In genomic region chr2:232457121-232458011, GRCh38 we compare ENCODE assay signal across 17 cellular contexts. TPM values are rescaled to one million over a fixed set of nuclear protein-coding genes. Genes with fewer than 3 reads are reported as not detected.
DNase-seq lines count a peak whose midpoint lies in the region; ATAC-seq and TF ChIP-seq lines count a peak whose summit lies in the region.
"Had no signal": no experiment of that assay in that cellular context is flagged by ENCODE, and none has a peak within 500 bp of the region (broad histone marks: within the 10 kb centered on the region; RNA-seq: fewer than 3 reads in every experiment).

No MANE protein-coding gene starts in this region.

- no peak overlapping the region for H3K4me3 ChIP-seq in H7 (ENCODE audit: insufficient read depth, low read depth, low read length)
- no peak overlapping the region for H3K4me3 ChIP-seq in osteoblast (ENCODE audit: insufficient read depth, low read length)
- no peak overlapping the region for H3K4me3 ChIP-seq in right lobe of liver

- WGBS in right lobe of liver (ENCODE audit: insufficient coverage, low coverage, low lambda C conversion rate, missing lambda C conversion rate): 60% methylated on average over 1 of the region's 21 CpGs

- H3K79me2 ChIP-seq in osteoblast (ENCODE audit: insufficient read depth, low read length): no peaks in the 10 kb centered on the region

- no peak for TF ChIP-seq POLR2A in right lobe of liver (IDR thresholded peaks at IDR 0.05)

- no peaks in the 10 kb centered on the region for H3K9me3 ChIP-seq in osteoblast (ENCODE audit: low read depth, low read length)
- H3K9me3 ChIP-seq in right lobe of liver: no peaks in the 10 kb centered on the region

- no peaks in the 10 kb centered on the region for H3K4me1 ChIP-seq in osteoblast (ENCODE audit: insufficient read depth, low read length)
- H3K4me1 ChIP-seq in right lobe of liver: no peaks in the 10 kb centered on the region

- intact Hi-C loops in right lobe of liver (cut with DNase I): loop anchor here in 1 of 2 donors (10.0 kb wide), 1 partner anchor 57 kb away; no protein-coding TSS in a partner anchor

- DNase-seq in activated CD8-positive, alpha-beta memory T cell treated with anti-CD3 and anti-CD28 coated beads, Interleukin-2, amount 50 U/mL, for 48 hours: peak; percentile 34
- no peak for DNase-seq in activated CD8-positive, alpha-beta memory T cell treated with anti-CD3 and anti-CD28 coated beads, Interleukin-2, amount 50 U/mL, for 4 hours
- DNase-seq in H7 (peak; percentile 39), ecto neural progenitor cell (ENCODE audit: low spot score) (peak; percentile 38), osteoblast (ENCODE audit: insufficient read length, low spot score, missing footprints) (peak; percentile 71), right lobe of liver (no peak), NCI-H748 treated with DMSO at 0.1 percent for 48 hours (lab: John Stamatoyannopoulos, UW) (no peak)
- DNase-seq: CD4-positive, alpha-beta memory T cell; DND-41; KBM-7; MV-4-11; NCI-H1417; NCI-H187 treated with DMSO at 0.1 percent for 48 hours; OCI-M1 had no signal

- no peak overlapping the region for H3K27ac ChIP-seq in osteoblast (ENCODE audit: low read depth, low read length)
- H3K27ac ChIP-seq in right lobe of liver: no peak overlapping the region
- H3K27ac ChIP-seq: 22Rv1 had no signal

- TF ChIP-seq CTCF in osteoblast (IDR thresholded peaks at IDR 0.05; ENCODE audit: extremely low read depth, low read depth, low read length) (no peak), right lobe of liver (IDR thresholded peaks at IDR 0.05) (no peak)

- no peak overlapping the region for H2AFZ ChIP-seq in osteoblast (ENCODE audit: low read length)

- H4K20me1 ChIP-seq in osteoblast (ENCODE audit: insufficient read depth, low read length): no peaks in the 10 kb centered on the region

- H3K4me2 ChIP-seq in osteoblast (ENCODE audit: insufficient read depth, low read length): no peak overlapping the region

- ATAC-seq in GM21447 (IDR thresholded peaks at IDR 0.05; ENCODE audit: unreplicated experiment) (no peak), right lobe of liver (no peak)
- ATAC-seq: HCT116 had no signal

- no peaks in the 10 kb centered on the region for H3K36me3 ChIP-seq in H7 (replicated peaks; ENCODE audit: control insufficient read depth, insufficient read depth, low read length)
- H3K36me3 ChIP-seq in osteoblast (ENCODE audit: insufficient read depth, low read length): no peaks in the 10 kb centered on the region
- no peaks in the 10 kb centered on the region for H3K36me3 ChIP-seq in right lobe of liver

- H3K27me3 ChIP-seq in H7 (ENCODE audit: control insufficient read depth, insufficient read depth, low read length): no peaks in the 10 kb centered on the region
- H3K27me3 ChIP-seq in osteoblast (ENCODE audit: insufficient read depth, low read length): peaks cover 15% of the 10 kb centered on the region
- H3K27me3 ChIP-seq in right lobe of liver: no peaks in the 10 kb centered on the region

RNA-seq across cellular contexts. Expression of gene ALPI, which starts 1.4 kb away (rescaled TPM):
- total RNA-seq in H7 (2014; rRNA removed; shearing (Covaris generic)): 0.10 TPM in 1 of 2 replicates, not detected in the other
- total RNA-seq in osteoblast (not detected in 2 replicates), right lobe of liver (under 1 TPM in 2 of 6 experiments, not detected in 4; 0.19 to 0.25 TPM)
- total RNA-seq: CD4-positive, alpha-beta memory T cell had no signal

RNA-seq across cellular contexts. Expression of gene ECEL1, which starts 30.3 kb away (rescaled TPM):
- total RNA-seq in H7 (2014; rRNA removed; shearing (Covaris generic)): 12.5 and 17.2 TPM in 2 replicates
- total RNA-seq in osteoblast (not detected in 2 replicates), right lobe of liver (1 to 10 TPM in 1 of 6 experiments, under 1 TPM in 3, not detected in 2; 0.22 to 1.3 (median 0.83) TPM)
- total RNA-seq: CD4-positive, alpha-beta memory T cell had no signal

RNA-seq across cellular contexts. Expression of gene ALPG, which starts 50.7 kb away (rescaled TPM):
- total RNA-seq in H7 (2014; rRNA removed; shearing (Covaris generic)): 0.21 and 0.89 TPM in 2 replicates
- not detected in 2 replicates for total RNA-seq in osteoblast
- not detected for total RNA-seq in right lobe of liver
- total RNA-seq: CD4-positive, alpha-beta memory T cell had no signal

Comparison
In these comparisons a context has a peak if more than half of its experiments do, and no peak if none do; other contexts are left out.
1. DNase-seq: peak in activated CD8-positive, alpha-beta memory T cell treated with anti-CD3 and anti-CD28 coated beads, Interleukin-2, amount 50 U/mL, for 48 hours (single experiment), H7 (single experiment), ecto neural progenitor cell (single experiment) and osteoblast (single experiment); none in activated CD8-positive, alpha-beta memory T cell treated with anti-CD3 and anti-CD28 coated beads, Interleukin-2, amount 50 U/mL, for 4 hours (single experiment), right lobe of liver (0 of 3) and NCI-H748 treated with DMSO at 0.1 percent for 48 hours (single experiment).